ENCODE assay signal across 40 cellular contexts in the genomic region with DNA sequence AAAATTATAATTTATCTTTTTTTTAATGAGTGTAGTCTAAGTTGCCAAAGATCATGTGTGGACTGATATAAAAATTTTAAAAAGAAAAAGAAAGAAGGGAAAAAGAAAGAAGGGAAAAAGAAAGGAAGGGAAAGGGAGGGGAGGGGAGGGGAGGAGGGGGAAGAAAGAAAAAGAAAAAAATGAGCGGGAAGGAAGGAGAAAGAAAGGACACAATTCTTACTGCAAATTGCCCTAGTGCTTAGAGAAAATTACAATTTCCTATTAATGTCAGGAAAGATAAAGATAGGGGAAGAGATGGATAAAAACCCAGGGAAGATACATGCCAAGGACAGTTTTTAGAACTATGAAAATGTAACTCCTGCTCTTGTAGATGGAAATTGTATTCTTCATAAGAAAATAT.
"Had no signal": no experiment of that assay in that cellular context is flagged by ENCODE, and none has a peak within 500 bp of the region (broad histone marks: within the 10 kb centered on the region; RNA-seq: fewer than 3 reads in every experiment).

No MANE protein-coding gene starts in this region.

- H3K36me3 ChIP-seq: adrenal gland, ascending aorta, brain microvascular endothelial cell, breast epithelium, cardiac muscle cell had no signal

- H3K27me3 Mint-ChIP-seq: activated naive CD4-positive, alpha-beta T cell treated with anti-CD3 and anti-CD28 coated beads, Interleukin-2, amount 10 ng/mL, durations not matched to agents 7 days and 5 days; activated naive CD4-positive, alpha-beta T cell treated with anti-CD3 and anti-CD28 coated beads, Interleukin-2, amount 50 U/mL, for 24 hours; activated naive CD8-positive, alpha-beta T cell; activated naive CD8-positive, alpha-beta T cell treated with anti-CD3 and anti-CD28 coated beads for 36 hours; activated naive CD8-positive, alpha-beta T cell treated with anti-CD3 and anti-CD28 coated beads, Interleukin-2, amount 10 ng/mL, durations not matched to agents 7 days and 5 days; activated naive CD8-positive, alpha-beta T cell treated with anti-CD3 and anti-CD28 coated beads, Interleukin-2, amount 50 U/mL, for 24 hours; activated T-cell treated with anti-CD3 and anti-CD28 coated beads, Interleukin-2, amount 50 U/mL, for 24 hours; activated T-helper 17 cell treated with anti-CD3 and anti-CD28 coated beads, Interleukin-2, amount 50 U/mL, for 72 hours; brain; central memory CD8-positive, alpha-beta T cell had no signal

- H3K4me1 Mint-ChIP-seq: activated naive CD4-positive, alpha-beta T cell treated with anti-CD3 and anti-CD28 coated beads, Interleukin-2, amount 10 ng/mL, durations not matched to agents 7 days and 5 days; activated naive CD4-positive, alpha-beta T cell treated with anti-CD3 and anti-CD28 coated beads, Interleukin-2, amount 50 U/mL, for 24 hours; activated naive CD8-positive, alpha-beta T cell treated with anti-CD3 and anti-CD28 coated beads for 36 hours; activated naive CD8-positive, alpha-beta T cell treated with anti-CD3 and anti-CD28 coated beads, Interleukin-2, amount 10 ng/mL, durations not matched to agents 7 days and 5 days; activated naive CD8-positive, alpha-beta T cell treated with anti-CD3 and anti-CD28 coated beads, Interleukin-2, amount 50 U/mL, for 24 hours; activated T-helper 17 cell treated with anti-CD3 and anti-CD28 coated beads, Interleukin-2, amount 50 U/mL, for 72 hours; central memory CD8-positive, alpha-beta T cell had no signal

- H3K4me1 ChIP-seq: adrenal gland, ascending aorta, body of pancreas, breast epithelium had no signal

- ATAC-seq: activated naive CD4-positive, alpha-beta T cell treated with anti-CD3 and anti-CD28 coated beads, Interleukin-2, amount 50 U/mL, for 72 hours; activated naive CD8-positive, alpha-beta T cell treated with anti-CD3 and anti-CD28 coated beads, Interleukin-2, amount 50 U/mL, for 24 hours; activated T-cell treated with anti-CD3 and anti-CD28 coated beads, Interleukin-2, amount 50 U/mL, for 4 hours; activated T-cell treated with anti-CD3 and anti-CD28 coated beads, Interleukin-2, amount 50 U/mL, for 72 hours; activated T-helper 17 cell treated with anti-CD3 and anti-CD28 coated beads, Interleukin-2, amount 50 U/mL, for 72 hours; body of pancreas had no signal

- H3K9me3 Mint-ChIP-seq: activated naive CD8-positive, alpha-beta T cell treated with anti-CD3 and anti-CD28 coated beads, Interleukin-2, amount 10 ng/mL, durations not matched to agents 7 days and 5 days; activated T-helper 1 cell treated with anti-CD3 and anti-CD28 coated beads, Interleukin-12 subunit alpha, Interleukin-12 subunit beta, Interleukin-2, Interleukin-4 antibody, amounts not matched to agents 30 ng/mL and 10 ng/mL and 1 ng/mL, durations not matched to agents 14 hours and 24 hours and 36 hours had no signal

- FAIRE-seq: bronchial epithelial cell had no signal

- H3K27ac Mint-ChIP-seq: activated naive CD4-positive, alpha-beta T cell treated with anti-CD3 and anti-CD28 coated beads for 36 hours; activated naive CD4-positive, alpha-beta T cell treated with anti-CD3 and anti-CD28 coated beads, Interleukin-2, amount 10 ng/mL, durations not matched to agents 7 days and 5 days; activated naive CD4-positive, alpha-beta T cell treated with anti-CD3 and anti-CD28 coated beads, Interleukin-2, amount 50 U/mL, for 24 hours; activated naive CD4-positive, alpha-beta T cell treated with anti-CD3 and anti-CD28 coated beads, Interleukin-2, amount 50 U/mL, for 72 hours; activated naive CD8-positive, alpha-beta T cell; activated naive CD8-positive, alpha-beta T cell treated with anti-CD3 and anti-CD28 coated beads for 36 hours; activated naive CD8-positive, alpha-beta T cell treated with anti-CD3 and anti-CD28 coated beads, Interleukin-2, amount 10 ng/mL, durations not matched to agents 7 days and 5 days; activated naive CD8-positive, alpha-beta T cell treated with anti-CD3 and anti-CD28 coated beads, Interleukin-2, amount 50 U/mL, for 24 hours; activated T-cell treated with anti-CD3 and anti-CD28 coated beads, Interleukin-2, amount 50 U/mL, for 24 hours; activated T-cell treated with anti-CD3 and anti-CD28 coated beads, Interleukin-2, amount 50 U/mL, for 72 hours; activated T-helper 1 cell treated with anti-CD3 and anti-CD28 coated beads, Interleukin-12 subunit alpha, Interleukin-12 subunit beta, Interleukin-2, Interleukin-4 antibody, amounts not matched to agents 30 ng/mL and 10 ng/mL and 1 ng/mL, durations not matched to agents 14 hours and 24 hours and 36 hours; activated T-helper 17 cell treated with anti-CD3 and anti-CD28 coated beads, Interleukin-2, amount 50 U/mL, for 72 hours; activated T-helper 2 cell treated with anti-CD3 and anti-CD28 coated beads, Interferon-gamma antibody, Interleukin-2, Interleukin-4, amounts not matched to agents 10 μg/mL and 5 μg/mL and 100 μg/mL, durations not matched to agents 14 hours and 24 hours and 36 hours had no signal

- H3K4me3 ChIP-seq: adrenal gland, ascending aorta, body of pancreas, breast epithelium, cardiac muscle cell had no signal

- H3K27ac ChIP-seq: adrenal gland, ascending aorta, body of pancreas, brain microvascular endothelial cell, breast epithelium had no signal

- H3K4me3 Mint-ChIP-seq: activated naive CD4-positive, alpha-beta T cell treated with anti-CD3 and anti-CD28 coated beads for 36 hours; activated naive CD4-positive, alpha-beta T cell treated with anti-CD3 and anti-CD28 coated beads, Interleukin-2, amount 10 ng/mL, durations not matched to agents 7 days and 5 days; activated naive CD4-positive, alpha-beta T cell treated with anti-CD3 and anti-CD28 coated beads, Interleukin-2, amount 50 U/mL, for 24 hours; activated naive CD8-positive, alpha-beta T cell; activated naive CD8-positive, alpha-beta T cell treated with anti-CD3 and anti-CD28 coated beads for 36 hours; activated naive CD8-positive, alpha-beta T cell treated with anti-CD3 and anti-CD28 coated beads, Interleukin-2, amount 10 ng/mL, durations not matched to agents 7 days and 5 days; activated naive CD8-positive, alpha-beta T cell treated with anti-CD3 and anti-CD28 coated beads, Interleukin-2, amount 50 U/mL, for 24 hours; activated T-cell treated with anti-CD3 and anti-CD28 coated beads, Interleukin-2, amount 50 U/mL, for 24 hours; activated T-cell treated with anti-CD3 and anti-CD28 coated beads, Interleukin-2, amount 50 U/mL, for 4 hours; activated T-cell treated with anti-CD3 and anti-CD28 coated beads, Interleukin-2, amount 50 U/mL, for 72 hours; activated T-helper 1 cell treated with anti-CD3 and anti-CD28 coated beads, Interleukin-12 subunit alpha, Interleukin-12 subunit beta, Interleukin-2, Interleukin-4 antibody, amounts not matched to agents 30 ng/mL and 10 ng/mL and 1 ng/mL, durations not matched to agents 14 hours and 24 hours and 36 hours; activated T-helper 17 cell treated with anti-CD3 and anti-CD28 coated beads, Interleukin-2, amount 50 U/mL, for 72 hours; brain; central memory CD8-positive, alpha-beta T cell had no signal

- DNase-seq: activated effector memory CD4-positive, alpha-beta T cell treated with anti-CD3 and anti-CD28 coated beads, Interleukin-2, amount 50 U/mL, for 16 hours; activated effector memory CD4-positive, alpha-beta T cell treated with Interleukin-2 at 50 U/mL for 16 hours; activated gamma-delta T cell; activated gamma-delta T cell treated with Interleukin-2 at 50 U/mL for 16 hours; activated naive CD4-positive, alpha-beta T cell; activated naive CD4-positive, alpha-beta T cell treated with anti-CD3 and anti-CD28 coated beads for 36 hours; activated naive CD4-positive, alpha-beta T cell treated with anti-CD3 and anti-CD28 coated beads, Interleukin-2, amount 10 ng/mL, durations not matched to agents 7 days and 5 days; activated naive CD4-positive, alpha-beta T cell treated with anti-CD3 and anti-CD28 coated beads, Interleukin-2, amount 50 U/mL, for 16 hours; activated naive CD4-positive, alpha-beta T cell treated with Interleukin-2 at 50 U/mL for 16 hours; activated naive CD8-positive, alpha-beta T cell treated with anti-CD3 and anti-CD28 coated beads for 36 hours; activated naive CD8-positive, alpha-beta T cell treated with anti-CD3 and anti-CD28 coated beads, Interleukin-2, amount 10 ng/mL, durations not matched to agents 7 days and 5 days; activated naive CD8-positive, alpha-beta T cell treated with anti-CD3 and anti-CD28 coated beads, Interleukin-2, amount 50 U/mL, for 24 hours; activated T-cell treated with anti-CD3 and anti-CD28 coated beads for 4 hours; activated T-cell treated with anti-CD3 and anti-CD28 coated beads, Interleukin-2, amount 50 U/mL, for 1 hour; activated T-cell treated with anti-CD3 and anti-CD28 coated beads, Interleukin-2, amount 50 U/mL, for 24 hours; activated T-cell treated with anti-CD3 and anti-CD28 coated beads, Interleukin-2, amount 50 U/mL, for 4 hours; activated T-cell treated with anti-CD3 and anti-CD28 coated beads, Interleukin-2, amount 50 U/mL, for 48 hours; activated T-cell treated with anti-CD3 and anti-CD28 coated beads, Interleukin-2, amount 50 U/mL, for 72 hours; adrenal gland; amniotic stem cell; amygdala; anterior cingulate cortex; aorta; body of pancreas; brain microvascular endothelial cell; caudate nucleus; central memory CD4-positive, alpha-beta T cell; cerebellar nuclear complex had no signal

- H3K27me3 ChIP-seq: adrenal gland, ascending aorta, body of pancreas, brain microvascular endothelial cell, breast epithelium, cardiac muscle cell had no signal

- H3K9me3 ChIP-seq: adrenal gland, ascending aorta, body of pancreas, breast epithelium had no signal

- H3K36me3 Mint-ChIP-seq: activated naive CD4-positive, alpha-beta T cell treated with anti-CD3 and anti-CD28 coated beads, Interleukin-2, amount 10 ng/mL, durations not matched to agents 7 days and 5 days; activated naive CD4-positive, alpha-beta T cell treated with anti-CD3 and anti-CD28 coated beads, Interleukin-2, amount 50 U/mL, for 24 hours; activated naive CD4-positive, alpha-beta T cell treated with anti-CD3 and anti-CD28 coated beads, Interleukin-2, amount 50 U/mL, for 72 hours; activated naive CD8-positive, alpha-beta T cell; activated naive CD8-positive, alpha-beta T cell treated with anti-CD3 and anti-CD28 coated beads for 36 hours; activated naive CD8-positive, alpha-beta T cell treated with anti-CD3 and anti-CD28 coated beads, Interleukin-2, amount 10 ng/mL, durations not matched to agents 7 days and 5 days; brain had no signal
